Comparison of ENCODE assay signal across 1 cellular context in genomic region chr16:53147500-53148065, GRCh38.
TF ChIP-seq lines count a peak whose summit lies in the region.

No MANE protein-coding gene starts in this region.

TF ChIP-seq in endothelial cell of umbilical vein, 7 proteins besides CTCF, POLR2A, EP300 and RAD21 (continued from another document):
- TF ChIP-seq, protein P1, sequence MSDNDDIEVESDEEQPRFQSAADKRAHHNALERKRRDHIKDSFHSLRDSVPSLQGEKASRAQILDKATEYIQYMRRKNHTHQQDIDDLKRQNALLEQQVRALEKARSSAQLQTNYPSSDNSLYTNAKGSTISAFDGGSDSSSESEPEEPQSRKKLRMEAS (IDR thresholded peaks at IDR 0.05; ENCODE audit: insufficient read depth, insufficient read length), result no peak
- TF ChIP-seq POLR2AphosphoS5 (IDR thresholded peaks at IDR 0.05; ENCODE audit: insufficient read depth, low read depth, low read length) (no peak), FOS (IDR thresholded peaks at IDR 0.05; ENCODE audit: borderline replicate concordance, insufficient read depth, low read length) (no peak), GATA2 (IDR thresholded peaks at IDR 0.05; ENCODE audit: insufficient read depth, insufficient read length, low read depth, low read length) (no peak), JUN (IDR thresholded peaks at IDR 0.05; ENCODE audit: borderline replicate concordance, insufficient read depth, insufficient read length, low read depth) (no peak), MYC (IDR thresholded peaks at IDR 0.05; ENCODE audit: low read depth, low read length) (no peak)
